In the genomic region with DNA sequence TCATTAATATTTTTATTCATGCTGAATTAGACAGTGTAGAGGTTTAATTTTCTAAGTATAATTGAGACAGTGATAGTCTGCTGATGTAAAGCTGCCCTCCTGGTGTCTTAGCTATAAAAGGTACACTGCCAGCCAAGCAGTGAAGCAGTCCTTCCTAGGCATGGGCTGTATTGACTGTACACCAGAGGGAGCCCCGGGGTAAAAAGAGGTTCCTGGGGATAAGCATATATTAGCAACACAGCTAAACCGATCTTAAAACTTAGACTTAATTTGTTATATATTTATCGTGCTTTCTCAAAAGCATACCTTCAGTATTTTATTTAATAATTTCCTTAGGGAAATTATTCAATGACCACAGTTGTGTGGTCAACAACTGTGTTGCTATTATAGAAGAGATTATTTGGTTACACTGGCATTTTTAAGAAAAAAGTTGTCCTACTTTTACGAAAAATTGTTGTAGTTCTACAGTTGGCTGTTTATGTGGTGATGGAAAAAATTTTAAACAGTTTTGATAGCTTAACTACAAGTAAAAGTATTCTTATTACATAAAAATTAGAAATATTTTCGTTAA, we compare ENCODE assay signal across 8 cellular contexts.
DNase-seq lines count a peak whose midpoint lies in the region; ATAC-seq, FAIRE-seq and TF ChIP-seq lines count a peak whose summit lies in the region.

No MANE protein-coding gene starts in this region.

- H3K4me1 ChIP-seq in kidney (ENCODE audit: control insufficient read depth in 1 of 2, insufficient read depth in 1 of 2, low read depth in 1 of 2, low read length in 2 of 2) = peaks cover 3 to 9% of the 10 kb centered on the region in 2 donors

- no peak for FAIRE-seq in kidney (lab: Jason Lieb, UNC)

- H3K27ac ChIP-seq in 22Rv1 (peak overlapping the region; percentile 69), kidney (ENCODE audit: low read depth in 2 of 2, low read length in 2 of 2) (no peak overlapping the region)

- H3K9me3 ChIP-seq in kidney (ENCODE audit: control insufficient read depth in 1 of 2, low read length in 2 of 2) = no peaks in the 10 kb centered on the region

- peak; percentile 44 for TF ChIP-seq CTCF in 22Rv1 (IDR thresholded peaks at IDR 0.05)
- TF ChIP-seq CTCF in kidney (IDR thresholded peaks at IDR 0.05; ENCODE audit: borderline replicate concordance, extremely low read depth, insufficient read depth) = no peak

- ATAC-seq in HG03139 (IDR thresholded peaks at IDR 0.05; ENCODE audit: unreplicated experiment) = peak; percentile 81
- peak; percentile 71 for ATAC-seq in esophagus mucosa

- intact Hi-C loops in kidney (cut with DNase I) = no loop called here

- no peak overlapping the region for H3K9ac ChIP-seq in kidney (ENCODE audit: low read length in 2 of 2)

- H3K4me3 ChIP-seq in kidney (ENCODE audit: low read length in 2 of 2) = no peak overlapping the region

- DNase-seq in ELR (ENCODE audit: low read depth) (peak; percentile 68), SKM-1 (lab: John Stamatoyannopoulos, UW; ENCODE audit: unreplicated experiment) (peak; percentile 55), renal cortical epithelial cell (ENCODE audit: low read depth) (peak; percentile 42), GF-D8 (lab: John Stamatoyannopoulos, UW) (no peak), kidney (no peak)

- peaks cover 13 to 29% of the 10 kb centered on the region in 2 donors for H3K36me3 ChIP-seq in kidney (ENCODE audit: control insufficient read depth in 1 of 2, insufficient read depth in 2 of 2, low read length in 2 of 2)

Comparison
In these comparisons a context has a peak if more than half of its experiments do, and no peak if none do; other contexts are left out.
1. DNase-seq: peak in ELR (single experiment), SKM-1 (single experiment) and renal cortical epithelial cell (single experiment); none in GF-D8 (single experiment) and kidney (single experiment).